In genomic region chr17:50754521-50754920, GRCh38 we compare ENCODE assay signal across 30 cellular contexts. TPM values are rescaled to one million over a fixed set of nuclear protein-coding genes. Genes with fewer than 3 reads are reported as not detected.
"Had no signal": no experiment of that assay in that cellular context is flagged by ENCODE, and none has a peak within 500 bp of the region (broad histone marks: within the 10 kb centered on the region; RNA-seq: fewer than 3 reads in every experiment).

No MANE protein-coding gene starts in this region.

- H3K27ac ChIP-seq: adrenal gland, colonic mucosa, neural progenitor cell, stomach, thyroid gland, upper lobe of left lung, vagina had no signal

- DNase-seq: activated CD4-positive, alpha-beta T cell treated with anti-CD3 and anti-CD28 coated beads for 1 hour; activated CD8-positive, alpha-beta memory T cell treated with anti-CD3 and anti-CD28 coated beads for 24 hours; activated gamma-delta T cell treated with Interleukin-2 at 50 U/mL for 16 hours; adrenal gland; aorta; body of pancreas; cerebellar nuclear complex; colonic mucosa; effector CD8-positive, alpha-beta T cell; erythroblast; head of caudate nucleus; hippocampal formation; left colon; mammary epithelial cell; naive B cell; right cardiac atrium; stimulated activated CD4-positive, alpha-beta T cell treated with anti-CD3 and anti-CD28 coated beads, Interleukin-4, amount 100 ng/mL, for 1 hour; stomach; T-helper 2 cell; thyroid gland; upper lobe of left lung had no signal

- H3K4me1 ChIP-seq: colonic mucosa, neural progenitor cell, thyroid gland, upper lobe of left lung, vagina had no signal

- FAIRE-seq: keratinocyte had no signal

- ATAC-seq: activated naive CD4-positive, alpha-beta T cell treated with anti-CD3 and anti-CD28 coated beads, Interleukin-2, amount 50 U/mL, for 72 hours; body of pancreas; left colon; right cardiac atrium had no signal

- H3K4me3 ChIP-seq: adrenal gland, body of pancreas, colonic mucosa, neural progenitor cell, stomach, thyroid gland, upper lobe of left lung, vagina had no signal

- H3K9ac ChIP-seq: neural progenitor cell had no signal

- H3K9me3 Mint-ChIP-seq: activated naive CD4-positive, alpha-beta T cell treated with anti-CD3 and anti-CD28 coated beads, Interleukin-2, amount 50 U/mL, for 72 hours; mesothelial cell of epicardium; naive B cell; neural progenitor cell had no signal

- H3K27me3 Mint-ChIP-seq: naive B cell had no signal

- H3K4me1 Mint-ChIP-seq: mesothelial cell of epicardium had no signal

- H3K4me3 Mint-ChIP-seq: mesothelial cell of epicardium, neural progenitor cell had no signal

- H3K27ac Mint-ChIP-seq: neural progenitor cell had no signal

- H3K9me3 ChIP-seq: adrenal gland, body of pancreas, colonic mucosa, stomach, thyroid gland, upper lobe of left lung, vagina had no signal

- H3K27me3 ChIP-seq: adrenal gland, body of pancreas, colonic mucosa, neural progenitor cell, stomach, thyroid gland, upper lobe of left lung, vagina had no signal

RNA-seq across cellular contexts. Expression of gene ANKRD40CL, which starts 12.8 kb away (rescaled TPM):
- total RNA-seq: activated naive CD4-positive, alpha-beta T cell treated with anti-CD3 and anti-CD28 coated beads, Interleukin-2, amount 50 U/mL, for 72 hours; adrenal gland; aorta; dermis microvascular lymphatic vessel endothelial cell; liver; mammary epithelial cell; mesothelial cell of epicardium; omental fat pad; right cardiac atrium; skeletal muscle tissue; thyroid gland; upper lobe of left lung; vagina had no signal
- polyA plus RNA-seq: adrenal gland, keratinocyte, liver, mammary epithelial cell, right cardiac atrium had no signal
